ENCODE assay signal across 13 cellular contexts in genomic region chr5:56615750-56616149, GRCh38.
A peak's percentile ranks its signal among the peaks of the same experiment; 100 is the strongest.
DNase-seq lines count a peak whose midpoint lies in the region; ATAC-seq, FAIRE-seq and TF ChIP-seq lines count a peak whose summit lies in the region.
"Had no signal": no experiment of that assay in that cellular context is flagged by ENCODE, and none has a peak within 500 bp of the region (broad histone marks: within the 10 kb centered on the region; RNA-seq: fewer than 3 reads in every experiment).

No MANE protein-coding gene starts in this region.

- no peak for TF ChIP-seq POLR2A in upper lobe of left lung (IDR thresholded peaks at IDR 0.05)

- H3K9me3 ChIP-seq in CD4-positive, CD25-positive, alpha-beta regulatory T cell (ENCODE audit: control insufficient read depth in 2 of 2, low read length in 2 of 2) = peaks cover 13 to 18% of the 10 kb centered on the region in 2 experiments
- H3K9me3 ChIP-seq in HUES48 (ENCODE audit: control insufficient read depth, insufficient read depth, low read length) (peaks cover 13% of the 10 kb centered on the region; the same call in 1 of the 2 replicates), upper lobe of left lung (peaks cover 0 to 15% (median 9%) of the 10 kb centered on the region in 4 donors)

- H4K8ac ChIP-seq in mesendoderm (ENCODE audit: low read depth, low read length) = no peak overlapping the region

- 10 to 16% methylated on average over 3 of the region's 3 CpGs for WGBS in upper lobe of left lung, 2 donors
- WGBS in mesendoderm (ENCODE audit: extremely low coverage, insufficient coverage, low lambda C conversion rate) = no CpG with 5 or more reads among the region's 3 CpGs

- H3K79me2 ChIP-seq in mesendoderm (ENCODE audit: control insufficient read depth, insufficient read depth, low read length) = no peaks in the 10 kb centered on the region

- H3K18ac ChIP-seq in mesendoderm (ENCODE audit: low read length) = no peak overlapping the region

- no peak overlapping the region for H2BK120ac ChIP-seq in mesendoderm (ENCODE audit: low read depth, low read length)

- peak overlapping the region; percentile 27 for H3K4me3 ChIP-seq in CD4-positive, CD25-positive, alpha-beta regulatory T cell (ENCODE audit: low read depth, low read length)
- H3K4me3 ChIP-seq in HUES48 (ENCODE audit: low read depth, low read length) (no peak overlapping the region; the same call in 1 of the 2 replicates), upper lobe of left lung (no peak overlapping the region), mesendoderm (ENCODE audit: low read length) (no peak overlapping the region)

- H3K4me1 Mint-ChIP-seq in CD4-positive, CD25-positive, alpha-beta regulatory T cell = peaks cover 46 to 66% (median 57%) of the 10 kb centered on the region in 4 donors
- peaks cover 29% of the 10 kb centered on the region for H3K4me1 Mint-ChIP-seq in nephron

- peaks cover 4 to 29% (median 14%) of the 10 kb centered on the region in 7 donors for H3K9me3 Mint-ChIP-seq in CD4-positive, CD25-positive, alpha-beta regulatory T cell
- peaks cover 23% of the 10 kb centered on the region for H3K9me3 Mint-ChIP-seq in nephron

- H2AK5ac ChIP-seq in mesendoderm (ENCODE audit: low read length) = no peak overlapping the region

- H3K23ac ChIP-seq in mesendoderm (ENCODE audit: low read length) = no peak overlapping the region

- no peak overlapping the region for H4K5ac ChIP-seq in mesendoderm (ENCODE audit: low read length)

- peak overlapping the region; percentile 66 to 88 (median 78) for H3K27ac Mint-ChIP-seq in CD4-positive, CD25-positive, alpha-beta regulatory T cell
- H3K27ac Mint-ChIP-seq in nephron = peak overlapping the region; percentile 70 to 88 (median 87)

- H3K79me1 ChIP-seq in mesendoderm (ENCODE audit: low read length) = no peaks in the 10 kb centered on the region

- H2BK5ac ChIP-seq in mesendoderm (ENCODE audit: low read length) = no peak overlapping the region

- no peaks in the 10 kb centered on the region for H3K27me3 Mint-ChIP-seq in CD4-positive, CD25-positive, alpha-beta regulatory T cell
- H3K27me3 Mint-ChIP-seq in nephron (ENCODE audit: low read depth) = no peaks in the 10 kb centered on the region

- H3K4me1 ChIP-seq in CD4-positive, CD25-positive, alpha-beta regulatory T cell (ENCODE audit: control insufficient read depth, insufficient read depth, low read length, poor library complexity, severe bottlenecking) = peaks cover 58% of the 10 kb centered on the region
- H3K4me1 ChIP-seq in HUES48 (ENCODE audit: control insufficient read depth, insufficient read depth, low read length) (peaks cover 29% of the 10 kb centered on the region), upper lobe of left lung (peaks cover 10 to 18% (median 17%) of the 10 kb centered on the region in 4 donors), mesendoderm (ENCODE audit: control insufficient read depth, low read depth, low read length) (peaks cover 2% of the 10 kb centered on the region)

- ATAC-seq in CD4-positive, CD25-positive, alpha-beta regulatory T cell (ENCODE audit: low read depth in 2 of 2) = no peak
- no peak for ATAC-seq in upper lobe of left lung (ENCODE audit: low FRiP score in 2 of 2)

- H3K9ac ChIP-seq in HUES48 (ENCODE audit: low read depth, low read length) = no peak overlapping the region
- no peak overlapping the region for H3K9ac ChIP-seq in mesendoderm (ENCODE audit: low read length)

- H3K56ac ChIP-seq in mesendoderm (ENCODE audit: low read length) = no peak overlapping the region

- H3K4me3 Mint-ChIP-seq in CD4-positive, CD25-positive, alpha-beta regulatory T cell = peak overlapping the region in 3 of 4 donors; percentile 13 to 43 (median 38)
- H3K4me3 Mint-ChIP-seq in nephron = no peak overlapping the region
- H3K4me3 Mint-ChIP-seq: neural crest cell had no signal

- H3K36me3 Mint-ChIP-seq in CD4-positive, CD25-positive, alpha-beta regulatory T cell = peaks cover 6% of the 10 kb centered on the region
- H3K36me3 Mint-ChIP-seq in nephron (ENCODE audit: low read depth) = peaks cover 10% of the 10 kb centered on the region

- TF ChIP-seq EP300 in upper lobe of left lung (IDR thresholded peaks at IDR 0.05) = no peak

- no peak overlapping the region for H2BK15ac ChIP-seq in mesendoderm (replicated peaks; ENCODE audit: low read depth)

- peak; percentile 12 for FAIRE-seq in endometrium (lab: Jason Lieb, UNC)
- FAIRE-seq: GM12891, TTC549 had no signal

- no peaks in the 10 kb centered on the region for H3K36me3 ChIP-seq in CD4-positive, CD25-positive, alpha-beta regulatory T cell (ENCODE audit: control insufficient read depth, insufficient read depth, low read length)
- H3K36me3 ChIP-seq in HUES48 (ENCODE audit: control insufficient read depth, insufficient read depth, low read length) (no peaks in the 10 kb centered on the region), upper lobe of left lung (no peaks in the 10 kb centered on the region), mesendoderm (ENCODE audit: control insufficient read depth, insufficient read depth, low read length) (no peaks in the 10 kb centered on the region)

- H3K27me3 ChIP-seq in CD4-positive, CD25-positive, alpha-beta regulatory T cell (ENCODE audit: control insufficient read depth, insufficient read depth, low read length) = no peaks in the 10 kb centered on the region
- H3K27me3 ChIP-seq in HUES48 (ENCODE audit: control insufficient read depth, insufficient read depth, low read length) = no peaks in the 10 kb centered on the region
- H3K27me3 ChIP-seq in upper lobe of left lung = no peaks in the 10 kb centered on the region
- H3K27me3 ChIP-seq in mesendoderm (ENCODE audit: insufficient read depth, low read length, poor library complexity) = no peaks in the 10 kb centered on the region

- no peak overlapping the region for H3K4me2 ChIP-seq in mesendoderm (ENCODE audit: low read length)

- TF ChIP-seq CTCF in nephron (IDR thresholded peaks at IDR 0.05; ENCODE audit: unreplicated experiment in 3 of 3) (no peak), upper lobe of left lung (IDR thresholded peaks at IDR 0.05) (no peak)

- DNase-seq in CD4-positive, CD25-positive, alpha-beta regulatory T cell = peak in 1 of 3 donors; percentile 40
- DNase-seq in upper lobe of left lung = no peak
- no peak for DNase-seq in mesendoderm
- no peak for DNase-seq in globus pallidus (ENCODE audit: low spot score)
- no peak for DNase-seq in AML-193 (lab: John Stamatoyannopoulos, UW)
- DNase-seq: erythroblast; stimulated activated CD4-positive, alpha-beta T cell treated with anti-CD3 and anti-CD28 coated beads, Interleukin-2, amount 100 ng/mL, for 24 hours had no signal

- H3K4ac ChIP-seq in mesendoderm (ENCODE audit: low read depth, low read length) = no peak overlapping the region

- H3K27ac ChIP-seq in CD4-positive, CD25-positive, alpha-beta regulatory T cell (ENCODE audit: insufficient read depth, low read length, poor library complexity, severe bottlenecking) = no peak overlapping the region
- H3K27ac ChIP-seq in HUES48 (ENCODE audit: low read depth, low read length) (peak overlapping the region; percentile 61), upper lobe of left lung (peak overlapping the region in 1 of 4 donors; percentile 1), mesendoderm (ENCODE audit: low read depth, low read length) (no peak overlapping the region)

Comparison
In these comparisons a context has a peak if more than half of its experiments do, and no peak if none do; other contexts are left out.
1. H3K4me3 Mint-ChIP-seq: peak in CD4-positive, CD25-positive, alpha-beta regulatory T cell (3 of 4); none in nephron (0 of 3).